1 cellular context compared by ENCODE assay signal in the genomic region with DNA sequence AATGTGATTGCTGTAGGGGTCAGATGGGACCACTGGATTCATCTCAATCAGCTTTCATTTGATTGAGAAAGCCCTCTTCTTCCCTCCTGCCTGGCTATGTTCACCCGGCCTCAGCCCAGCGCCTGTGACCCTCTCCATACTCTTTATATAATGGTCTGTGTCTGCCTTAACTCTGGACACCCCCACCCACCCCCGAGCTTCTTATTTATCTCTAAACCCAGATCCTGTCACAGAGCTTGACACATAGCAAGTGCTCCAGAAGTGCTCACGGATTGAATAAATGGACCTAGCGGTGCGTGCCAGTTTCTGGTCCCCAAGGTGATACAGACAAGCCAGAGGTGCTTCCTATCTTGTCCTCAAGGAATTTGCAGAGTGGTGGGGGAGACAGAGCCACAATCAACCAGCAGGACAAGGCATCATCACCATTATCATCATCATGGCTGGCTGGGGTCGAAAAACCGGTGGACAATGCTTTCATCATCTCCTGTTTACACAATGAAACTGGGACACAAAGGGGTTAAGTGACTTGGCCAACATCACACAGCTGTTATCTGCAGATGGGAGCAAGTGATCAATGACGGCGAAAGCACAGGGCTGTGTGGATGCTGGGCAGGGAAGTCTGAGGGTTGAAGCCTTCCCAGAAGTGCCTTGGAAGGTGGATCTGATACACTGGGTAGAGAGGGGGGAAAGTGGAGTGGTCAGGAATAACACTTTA.
TF ChIP-seq lines count a peak whose summit lies in the region.

No MANE protein-coding gene starts in this region.

TF ChIP-seq in HepG2, 621 proteins besides CTCF, POLR2A, EP300 and RAD21 (continued from another document and continues in another):
- TF ChIP-seq, protein P1, sequence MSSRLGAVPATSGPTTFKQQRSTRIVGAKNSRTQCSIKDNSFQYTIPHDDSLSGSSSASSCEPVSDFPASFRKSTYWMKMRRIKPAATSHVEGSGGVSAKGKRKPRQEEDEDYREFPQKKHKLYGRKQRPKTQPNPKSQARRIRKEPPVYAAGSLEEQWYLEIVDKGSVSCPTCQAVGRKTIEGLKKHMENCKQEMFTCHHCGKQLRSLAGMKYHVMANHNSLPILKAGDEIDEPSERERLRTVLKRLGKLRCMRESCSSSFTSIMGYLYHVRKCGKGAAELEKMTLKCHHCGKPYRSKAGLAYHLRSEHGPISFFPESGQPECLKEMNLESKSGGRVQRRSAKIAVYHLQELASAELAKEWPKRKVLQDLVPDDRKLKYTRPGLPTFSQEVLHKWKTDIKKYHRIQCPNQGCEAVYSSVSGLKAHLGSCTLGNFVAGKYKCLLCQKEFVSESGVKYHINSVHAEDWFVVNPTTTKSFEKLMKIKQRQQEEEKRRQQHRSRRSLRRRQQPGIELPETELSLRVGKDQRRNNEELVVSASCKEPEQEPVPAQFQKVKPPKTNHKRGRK (CRISPR knock-in tag; IDR thresholded peaks at IDR 0.05): no peak
- TF ChIP-seq JUNB (CRISPR knock-in tag; IDR thresholded peaks at IDR 0.05; ENCODE audit: borderline replicate concordance) (peak; percentile 79), CCDC6 (CRISPR knock-in tag; IDR thresholded peaks at IDR 0.05) (no peak), RNF2 (conservative IDR thresholded peaks at IDR 0.05; ENCODE audit: low read depth) (no peak), ZNF367 (CRISPR knock-in tag; IDR thresholded peaks at IDR 0.05; ENCODE audit: borderline replicate concordance) (no peak), ZBTB1 (CRISPR knock-in tag; IDR thresholded peaks at IDR 0.05; ENCODE audit: borderline replicate concordance) (no peak), ADNP (CRISPR knock-in tag; IDR thresholded peaks at IDR 0.05) (no peak), HOXA7 (CRISPR knock-in tag; IDR thresholded peaks at IDR 0.05) (no peak), REXO4 (CRISPR knock-in tag; IDR thresholded peaks at IDR 0.05; ENCODE audit: borderline replicate concordance) (no peak), ATF7 (IDR thresholded peaks at IDR 0.05) (0 out of 2 replicates have a peak, but pooled peaks have one; percentile 25), ATF7 (CRISPR knock-in tag; IDR thresholded peaks at IDR 0.05) (peak; percentile 72; the same call in 1 of the 2 replicates), PCBP1 (IDR thresholded peaks at IDR 0.05; ENCODE audit: borderline replicate concordance, low read depth, low read length) (no peak), ZFAT (CRISPR knock-in tag; conservative IDR thresholded peaks at IDR 0.05) (no peak), TCF7 (IDR thresholded peaks at IDR 0.05; ENCODE audit: low read depth) (peak; percentile 80), ZNF337 (CRISPR knock-in tag; IDR thresholded peaks at IDR 0.05; ENCODE audit: borderline replicate concordance, low read depth) (no peak), ZNF720 (CRISPR knock-in tag; IDR thresholded peaks at IDR 0.05) (no peak), ZNF10 (CRISPR knock-in tag; IDR thresholded peaks at IDR 0.05; ENCODE audit: borderline replicate concordance, low read depth) (no peak), GATA4 (IDR thresholded peaks at IDR 0.05; ENCODE audit: borderline replicate concordance, low read depth) (peak; percentile 73)
- TF ChIP-seq, protein P2, sequence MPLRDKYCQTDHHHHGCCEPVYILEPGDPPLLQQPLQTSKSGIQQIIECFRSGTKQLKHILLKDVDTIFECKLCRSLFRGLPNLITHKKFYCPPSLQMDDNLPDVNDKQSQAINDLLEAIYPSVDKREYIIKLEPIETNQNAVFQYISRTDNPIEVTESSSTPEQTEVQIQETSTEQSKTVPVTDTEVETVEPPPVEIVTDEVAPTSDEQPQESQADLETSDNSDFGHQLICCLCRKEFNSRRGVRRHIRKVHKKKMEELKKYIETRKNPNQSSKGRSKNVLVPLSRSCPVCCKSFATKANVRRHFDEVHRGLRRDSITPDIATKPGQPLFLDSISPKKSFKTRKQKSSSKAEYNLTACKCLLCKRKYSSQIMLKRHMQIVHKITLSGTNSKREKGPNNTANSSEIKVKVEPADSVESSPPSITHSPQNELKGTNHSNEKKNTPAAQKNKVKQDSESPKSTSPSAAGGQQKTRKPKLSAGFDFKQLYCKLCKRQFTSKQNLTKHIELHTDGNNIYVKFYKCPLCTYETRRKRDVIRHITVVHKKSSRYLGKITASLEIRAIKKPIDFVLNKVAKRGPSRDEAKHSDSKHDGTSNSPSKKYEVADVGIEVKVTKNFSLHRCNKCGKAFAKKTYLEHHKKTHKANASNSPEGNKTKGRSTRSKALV (CRISPR knock-in tag; IDR thresholded peaks at IDR 0.05): no peak
- TF ChIP-seq, protein P3, sequence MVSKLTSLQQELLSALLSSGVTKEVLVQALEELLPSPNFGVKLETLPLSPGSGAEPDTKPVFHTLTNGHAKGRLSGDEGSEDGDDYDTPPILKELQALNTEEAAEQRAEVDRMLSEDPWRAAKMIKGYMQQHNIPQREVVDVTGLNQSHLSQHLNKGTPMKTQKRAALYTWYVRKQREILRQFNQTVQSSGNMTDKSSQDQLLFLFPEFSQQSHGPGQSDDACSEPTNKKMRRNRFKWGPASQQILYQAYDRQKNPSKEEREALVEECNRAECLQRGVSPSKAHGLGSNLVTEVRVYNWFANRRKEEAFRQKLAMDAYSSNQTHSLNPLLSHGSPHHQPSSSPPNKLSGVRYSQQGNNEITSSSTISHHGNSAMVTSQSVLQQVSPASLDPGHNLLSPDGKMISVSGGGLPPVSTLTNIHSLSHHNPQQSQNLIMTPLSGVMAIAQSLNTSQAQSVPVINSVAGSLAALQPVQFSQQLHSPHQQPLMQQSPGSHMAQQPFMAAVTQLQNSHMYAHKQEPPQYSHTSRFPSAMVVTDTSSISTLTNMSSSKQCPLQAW (CRISPR knock-in tag; IDR thresholded peaks at IDR 0.05): no peak
- TF ChIP-seq, protein P4, sequence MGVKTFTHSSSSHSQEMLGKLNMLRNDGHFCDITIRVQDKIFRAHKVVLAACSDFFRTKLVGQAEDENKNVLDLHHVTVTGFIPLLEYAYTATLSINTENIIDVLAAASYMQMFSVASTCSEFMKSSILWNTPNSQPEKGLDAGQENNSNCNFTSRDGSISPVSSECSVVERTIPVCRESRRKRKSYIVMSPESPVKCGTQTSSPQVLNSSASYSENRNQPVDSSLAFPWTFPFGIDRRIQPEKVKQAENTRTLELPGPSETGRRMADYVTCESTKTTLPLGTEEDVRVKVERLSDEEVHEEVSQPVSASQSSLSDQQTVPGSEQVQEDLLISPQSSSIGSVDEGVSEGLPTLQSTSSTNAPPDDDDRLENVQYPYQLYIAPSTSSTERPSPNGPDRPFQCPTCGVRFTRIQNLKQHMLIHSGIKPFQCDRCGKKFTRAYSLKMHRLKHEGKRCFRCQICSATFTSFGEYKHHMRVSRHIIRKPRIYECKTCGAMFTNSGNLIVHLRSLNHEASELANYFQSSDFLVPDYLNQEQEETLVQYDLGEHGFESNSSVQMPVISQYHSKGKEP (CRISPR knock-in tag; IDR thresholded peaks at IDR 0.05): no peak
- TF ChIP-seq, protein P5, sequence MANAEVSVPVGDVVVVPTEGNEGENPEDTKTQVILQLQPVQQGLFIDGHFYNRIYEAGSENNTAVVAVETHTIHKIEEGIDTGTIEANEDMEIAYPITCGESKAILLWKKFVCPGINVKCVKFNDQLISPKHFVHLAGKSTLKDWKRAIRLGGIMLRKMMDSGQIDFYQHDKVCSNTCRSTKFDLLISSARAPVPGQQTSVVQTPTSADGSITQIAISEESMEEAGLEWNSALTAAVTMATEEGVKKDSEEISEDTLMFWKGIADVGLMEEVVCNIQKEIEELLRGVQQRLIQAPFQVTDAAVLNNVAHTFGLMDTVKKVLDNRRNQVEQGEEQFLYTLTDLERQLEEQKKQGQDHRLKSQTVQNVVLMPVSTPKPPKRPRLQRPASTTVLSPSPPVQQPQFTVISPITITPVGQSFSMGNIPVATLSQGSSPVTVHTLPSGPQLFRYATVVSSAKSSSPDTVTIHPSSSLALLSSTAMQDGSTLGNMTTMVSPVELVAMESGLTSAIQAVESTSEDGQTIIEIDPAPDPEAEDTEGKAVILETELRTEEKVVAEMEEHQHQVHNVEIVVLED (CRISPR knock-in tag; IDR thresholded peaks at IDR 0.05; ENCODE audit: borderline replicate concordance): no peak
- TF ChIP-seq, protein P6, sequence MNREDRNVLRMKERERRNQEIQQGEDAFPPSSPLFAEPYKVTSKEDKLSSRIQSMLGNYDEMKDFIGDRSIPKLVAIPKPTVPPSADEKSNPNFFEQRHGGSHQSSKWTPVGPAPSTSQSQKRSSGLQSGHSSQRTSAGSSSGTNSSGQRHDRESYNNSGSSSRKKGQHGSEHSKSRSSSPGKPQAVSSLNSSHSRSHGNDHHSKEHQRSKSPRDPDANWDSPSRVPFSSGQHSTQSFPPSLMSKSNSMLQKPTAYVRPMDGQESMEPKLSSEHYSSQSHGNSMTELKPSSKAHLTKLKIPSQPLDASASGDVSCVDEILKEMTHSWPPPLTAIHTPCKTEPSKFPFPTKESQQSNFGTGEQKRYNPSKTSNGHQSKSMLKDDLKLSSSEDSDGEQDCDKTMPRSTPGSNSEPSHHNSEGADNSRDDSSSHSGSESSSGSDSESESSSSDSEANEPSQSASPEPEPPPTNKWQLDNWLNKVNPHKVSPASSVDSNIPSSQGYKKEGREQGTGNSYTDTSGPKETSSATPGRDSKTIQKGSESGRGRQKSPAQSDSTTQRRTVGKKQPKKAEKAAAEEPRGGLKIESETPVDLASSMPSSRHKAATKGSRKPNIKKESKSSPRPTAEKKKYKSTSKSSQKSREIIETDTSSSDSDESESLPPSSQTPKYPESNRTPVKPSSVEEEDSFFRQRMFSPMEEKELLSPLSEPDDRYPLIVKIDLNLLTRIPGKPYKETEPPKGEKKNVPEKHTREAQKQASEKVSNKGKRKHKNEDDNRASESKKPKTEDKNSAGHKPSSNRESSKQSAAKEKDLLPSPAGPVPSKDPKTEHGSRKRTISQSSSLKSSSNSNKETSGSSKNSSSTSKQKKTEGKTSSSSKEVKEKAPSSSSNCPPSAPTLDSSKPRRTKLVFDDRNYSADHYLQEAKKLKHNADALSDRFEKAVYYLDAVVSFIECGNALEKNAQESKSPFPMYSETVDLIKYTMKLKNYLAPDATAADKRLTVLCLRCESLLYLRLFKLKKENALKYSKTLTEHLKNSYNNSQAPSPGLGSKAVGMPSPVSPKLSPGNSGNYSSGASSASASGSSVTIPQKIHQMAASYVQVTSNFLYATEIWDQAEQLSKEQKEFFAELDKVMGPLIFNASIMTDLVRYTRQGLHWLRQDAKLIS (CRISPR knock-in tag; IDR thresholded peaks at IDR 0.05): no peak
- TF ChIP-seq, protein P7, sequence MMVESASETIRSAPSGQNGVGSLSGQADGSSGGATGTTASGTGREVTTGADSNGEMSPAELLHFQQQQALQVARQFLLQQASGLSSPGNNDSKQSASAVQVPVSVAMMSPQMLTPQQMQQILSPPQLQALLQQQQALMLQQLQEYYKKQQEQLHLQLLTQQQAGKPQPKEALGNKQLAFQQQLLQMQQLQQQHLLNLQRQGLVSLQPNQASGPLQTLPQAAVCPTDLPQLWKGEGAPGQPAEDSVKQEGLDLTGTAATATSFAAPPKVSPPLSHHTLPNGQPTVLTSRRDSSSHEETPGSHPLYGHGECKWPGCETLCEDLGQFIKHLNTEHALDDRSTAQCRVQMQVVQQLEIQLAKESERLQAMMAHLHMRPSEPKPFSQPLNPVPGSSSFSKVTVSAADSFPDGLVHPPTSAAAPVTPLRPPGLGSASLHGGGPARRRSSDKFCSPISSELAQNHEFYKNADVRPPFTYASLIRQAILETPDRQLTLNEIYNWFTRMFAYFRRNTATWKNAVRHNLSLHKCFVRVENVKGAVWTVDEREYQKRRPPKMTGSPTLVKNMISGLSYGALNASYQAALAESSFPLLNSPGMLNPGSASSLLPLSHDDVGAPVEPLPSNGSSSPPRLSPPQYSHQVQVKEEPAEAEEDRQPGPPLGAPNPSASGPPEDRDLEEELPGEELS (CRISPR knock-in tag; IDR thresholded peaks at IDR 0.05): peak; percentile 91
- TF ChIP-seq, protein P8, sequence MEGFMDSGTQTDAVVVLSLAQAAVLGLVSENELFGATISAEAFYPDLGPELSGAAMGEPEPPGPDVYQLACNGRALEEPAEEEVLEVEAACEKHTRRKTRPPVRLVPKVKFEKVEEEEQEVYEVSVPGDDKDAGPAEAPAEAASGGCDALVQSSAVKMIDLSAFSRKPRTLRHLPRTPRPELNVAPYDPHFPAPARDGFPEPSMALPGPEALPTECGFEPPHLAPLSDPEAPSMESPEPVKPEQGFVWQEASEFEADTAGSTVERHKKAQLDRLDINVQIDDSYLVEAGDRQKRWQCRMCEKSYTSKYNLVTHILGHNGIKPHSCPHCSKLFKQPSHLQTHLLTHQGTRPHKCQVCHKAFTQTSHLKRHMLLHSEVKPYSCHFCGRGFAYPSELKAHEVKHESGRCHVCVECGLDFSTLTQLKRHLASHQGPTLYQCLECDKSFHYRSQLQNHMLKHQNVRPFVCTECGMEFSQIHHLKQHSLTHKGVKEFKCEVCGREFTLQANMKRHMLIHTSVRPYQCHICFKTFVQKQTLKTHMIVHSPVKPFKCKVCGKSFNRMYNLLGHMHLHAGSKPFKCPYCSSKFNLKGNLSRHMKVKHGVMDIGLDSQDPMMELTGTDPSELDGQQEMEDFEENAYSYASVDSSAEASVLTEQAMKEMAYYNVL (CRISPR knock-in tag; IDR thresholded peaks at IDR 0.05; ENCODE audit: borderline replicate concordance): peak; percentile 31; the same call in 1 of the 2 replicates
